Comparison of ENCODE assay signal across 9 cellular contexts in genomic region chr1:154502066-154502741, GRCh38. TPM values are rescaled to one million over a fixed set of nuclear protein-coding genes. Genes with fewer than 3 reads are reported as not detected.
DNase-seq lines count a peak whose midpoint lies in the region; ATAC-seq and TF ChIP-seq lines count a peak whose summit lies in the region.
"Had no signal": no experiment of that assay in that cellular context is flagged by ENCODE, and none has a peak within 500 bp of the region (broad histone marks: within the 10 kb centered on the region; RNA-seq: fewer than 3 reads in every experiment).

Gene SHE (minus strand): TSS chr1:154502412. CDS start chr1:154502026, 386 bp downstream.
Gene TDRD10 (plus strand): TSS chr1:154502219. CDS start chr1:154506904, 4,685 bp downstream.

- no peak within 1 kb of the TSS for H3K4me3 Mint-ChIP-seq in HFFc6

- H3K4me1 ChIP-seq in colonic mucosa (no peaks in the 10 kb centered on the region), lower lobe of right lung (peaks cover 25% of the 10 kb centered on the region), testis (peaks cover under 1% of the 10 kb centered on the region)

- H3K27me3 Mint-ChIP-seq in HFFc6 (ENCODE audit: insufficient read depth) = peaks cover 55% of the 10 kb centered on the region

- H3K27me3 ChIP-seq in colonic mucosa (peaks cover 32% of the 10 kb centered on the region), lower lobe of right lung (ENCODE audit: low read depth) (peaks cover 25% of the 10 kb centered on the region), testis (no peaks in the 10 kb centered on the region)

- H3K36me3 ChIP-seq in colonic mucosa = no peaks in the 10 kb centered on the region
- peaks cover 19% of the 10 kb centered on the region for H3K36me3 ChIP-seq in lower lobe of right lung
- no peaks in the 10 kb centered on the region for H3K36me3 ChIP-seq in testis (ENCODE audit: low read depth, missing control alignments)

- no peak for TF ChIP-seq POLR2A in testis (IDR thresholded peaks at IDR 0.05)

- ATAC-seq in lower lobe of right lung = peak; percentile 79 to 84

- DNase-seq in NCI-H345 (lab: John Stamatoyannopoulos, UW) (peak; percentile 18), NCI-H345 treated with DMSO at 0.1 percent for 48 hours (lab: John Stamatoyannopoulos, UW; ENCODE audit: unreplicated experiment) (no peak), colonic mucosa (no peak), lower lobe of right lung (peak; percentile 70), testis (peak; percentile 71), HT-29 (ENCODE audit: low spot score) (no peak), HFFc6 (no peak)
- DNase-seq in activated CD4-positive, CD25-positive, alpha-beta regulatory T cell (lab: John Stamatoyannopoulos, UW) = no peak

- H3K27ac ChIP-seq in colonic mucosa = no peak within 1 kb of the TSS
- H3K27ac ChIP-seq in lower lobe of right lung = peak within 1 kb of the TSS; percentile 87
- peak within 1 kb of the TSS; percentile 89 to 91 for H3K27ac ChIP-seq in testis

- intact Hi-C loops in colonic mucosa (cut with DNase I) (no loop called here), lower lobe of right lung (cut with DNase I) (no loop called here), testis (cut with DNase I; ENCODE audit: low total_unique reads) (no loop called here)

- H3K4me3 ChIP-seq in colonic mucosa = peak within 1 kb of the TSS; percentile 39
- H3K4me3 ChIP-seq in lower lobe of right lung = peak within 1 kb of the TSS; percentile 72
- H3K4me3 ChIP-seq in testis = peak within 1 kb of the TSS; percentile 65 to 72

- H3K9me3 ChIP-seq in colonic mucosa (no peaks in the 10 kb centered on the region), lower lobe of right lung (no peaks in the 10 kb centered on the region), testis (no peaks in the 10 kb centered on the region)

- no peak within 1 kb of the TSS for H3K27ac Mint-ChIP-seq in HFFc6

- H3K9ac ChIP-seq in colonic mucosa (ENCODE audit: low read depth in 2 of 2, low read length in 2 of 2) = peak within 1 kb of the TSS in 1 of 2 donors; percentile 48

- H3K9me3 Mint-ChIP-seq in HFFc6 = peaks cover 8% of the 10 kb centered on the region

- H3K36me3 Mint-ChIP-seq in HFFc6 (ENCODE audit: low read depth) = no peaks in the 10 kb centered on the region

- WGBS in testis, 2 donors = 0 to 1% methylated on average over 1 to 77 of the region's 90 CpGs

- TF ChIP-seq CTCF in colonic mucosa (IDR thresholded peaks at IDR 0.05) (no peak), lower lobe of right lung (IDR thresholded peaks at IDR 0.05) (no peak), testis (IDR thresholded peaks at IDR 0.05) (no peak), HFFc6 (IDR thresholded peaks at IDR 0.05) (no peak)

- no peaks in the 10 kb centered on the region for H3K4me1 Mint-ChIP-seq in HFFc6 (ENCODE audit: low read depth)

RNA-seq across cellular contexts. Expression of gene SHE, which starts in this region (rescaled TPM):
- total RNA-seq in colonic mucosa (1 to 10 TPM; 1.7 to 3.9 TPM), lower lobe of right lung (40.1 TPM), testis (10 to 100 TPM; 53.7 to 57.9 TPM)
- polyA plus RNA-seq in testis (ENCODE audit: insufficient read depth, low read depth, low replicate concordance) = 50.9 TPM
- not detected in 2 replicates for total RNA-seq in HT-29 (2014; rRNA removed; shearing (Covaris generic))
- total RNA-seq in HFFc6 (2021; fragmentation: NEBNext Ultra II Directional; extraction: Animal tissue kit (Norgen Biotek cat#: 25700)) = not detected
- total RNA-seq: T-helper 2 cell treated with Interferon-gamma antibody and Interleukin-4, amounts not matched to agents 100 ng/mL and 5 ng/mL, for 36 hours had no signal

RNA-seq across cellular contexts. Expression of gene TDRD10, which starts in this region (rescaled TPM):
- total RNA-seq in colonic mucosa (under 1 TPM; 0.42 to 0.67 TPM), lower lobe of right lung (20.2 TPM), testis (10 to 100 TPM; 50.9 to 60.3 TPM)
- polyA plus RNA-seq in testis (ENCODE audit: insufficient read depth, low read depth, low replicate concordance) = 123 TPM
- total RNA-seq in HT-29 (2014; rRNA removed; shearing (Covaris generic)) = not detected in 2 replicates
- total RNA-seq in HFFc6 (2021; fragmentation: NEBNext Ultra II Directional; extraction: Animal tissue kit (Norgen Biotek cat#: 25700)) = not detected
- total RNA-seq: T-helper 2 cell treated with Interferon-gamma antibody and Interleukin-4, amounts not matched to agents 100 ng/mL and 5 ng/mL, for 36 hours had no signal

Comparison
In these comparisons a context has a peak if more than half of its experiments do, and no peak if none do; other contexts are left out.
1. RNA of gene TDRD10 (total RNA-seq): 50.9 to 60.3 TPM in testis and 20.2 TPM in lower lobe of right lung (single experiment); 0.42 to 0.67 TPM in colonic mucosa, not detected in HT-29 and not detected in HFFc6; every median in the first group is over 10 times any median in the second.
2. DNase-seq: peak in NCI-H345 (single experiment), lower lobe of right lung (single experiment) and testis (single experiment); none in NCI-H345 treated with DMSO at 0.1 percent for 48 hours (single experiment), colonic mucosa (single experiment), HT-29 (single experiment), HFFc6 (single experiment) and activated CD4-positive, CD25-positive, alpha-beta regulatory T cell (0 of 4).
3. Peak in every context shown above with its lines, with median percentiles within 50 percentile points of each other: H3K4me3 ChIP-seq.